ENCODE assay signal across 14 cellular contexts in genomic region chr12:65368071-65368470, GRCh38.
DNase-seq lines count a peak whose midpoint lies in the region; ATAC-seq and TF ChIP-seq lines count a peak whose summit lies in the region.
"Had no signal": no experiment of that assay in that cellular context is flagged by ENCODE, and none has a peak within 500 bp of the region (broad histone marks: within the 10 kb centered on the region; RNA-seq: fewer than 3 reads in every experiment).

No MANE protein-coding gene starts in this region.

- no peak overlapping the region for H3K9ac ChIP-seq in neural cell (ENCODE audit: low read length)

- H3K9me3 ChIP-seq in neural cell (ENCODE audit: low read length), result no peaks in the 10 kb centered on the region
- no peaks in the 10 kb centered on the region for H3K9me3 ChIP-seq in left ventricle myocardium inferior (replicated peaks)
- no peaks in the 10 kb centered on the region for H3K9me3 ChIP-seq in WERI-Rb-1 (ENCODE audit: severe bottlenecking)
- H3K9me3 ChIP-seq: HAP-1 had no signal

- peaks cover 12% of the 10 kb centered on the region for H3K4me1 ChIP-seq in left ventricle myocardium inferior
- H3K4me1 ChIP-seq: HAP-1 had no signal

- H3K4me2 ChIP-seq in neural cell (ENCODE audit: low read length), result peak overlapping the region; percentile 13

- H2AFZ ChIP-seq in neural cell (ENCODE audit: low read depth, low read length), result no peak overlapping the region

- H3K79me2 ChIP-seq in neural cell (replicated peaks; ENCODE audit: insufficient read depth, low read length), result no peaks in the 10 kb centered on the region

- no peak for TF ChIP-seq CTCF in fibroblast of villous mesenchyme (IDR thresholded peaks at IDR 0.05; ENCODE audit: insufficient read depth, low read depth, low read length)
- TF ChIP-seq CTCF in neural cell (IDR thresholded peaks at IDR 0.05; ENCODE audit: poor library complexity, severe bottlenecking), result no peak
- no peak for TF ChIP-seq CTCF in left ventricle myocardium inferior (IDR thresholded peaks at IDR 0.05; ENCODE audit: borderline replicate concordance)
- TF ChIP-seq CTCF in WERI-Rb-1 (IDR thresholded peaks at IDR 0.05; ENCODE audit: low read depth, low read length), result no peak

- H3K27me3 ChIP-seq in neural cell (ENCODE audit: insufficient read depth, low read depth, low read length), result no peaks in the 10 kb centered on the region
- no peaks in the 10 kb centered on the region for H3K27me3 ChIP-seq in left ventricle myocardium inferior (ENCODE audit: low read depth)
- no peaks in the 10 kb centered on the region for H3K27me3 ChIP-seq in WERI-Rb-1 (ENCODE audit: insufficient read depth, low read depth, severe bottlenecking)

- ATAC-seq in HG02610 (IDR thresholded peaks at IDR 0.05; ENCODE audit: unreplicated experiment), result no peak
- ATAC-seq: GM12878 had no signal

- peaks cover 2% of the 10 kb centered on the region for H3F3A ChIP-seq in neural cell (ENCODE audit: insufficient read depth, low read length, poor library complexity, severe bottlenecking)

- H3K36me3 ChIP-seq in neural cell (ENCODE audit: insufficient read depth, low read length) (no peaks in the 10 kb centered on the region), left ventricle myocardium inferior (peaks cover 4% of the 10 kb centered on the region), WERI-Rb-1 (no peaks in the 10 kb centered on the region)
- H3K36me3 ChIP-seq: HAP-1 had no signal

- no peaks in the 10 kb centered on the region for H3K9me2 ChIP-seq in neural cell (ENCODE audit: insufficient read depth, low read length)

- H4K20me1 ChIP-seq in neural cell (ENCODE audit: insufficient read depth), result no peaks in the 10 kb centered on the region

- DNase-seq in NCI-H82 (lab: John Stamatoyannopoulos, UW) (peak; percentile 14), NCI-H82 treated with DMSO at 0.1 percent for 48 hours (lab: John Stamatoyannopoulos, UW; ENCODE audit: unreplicated experiment) (no peak), fibroblast of villous mesenchyme (ENCODE audit: low read depth) (peak; percentile 64), left ventricle myocardium inferior (no peak), WERI-Rb-1 (no peak)
- DNase-seq: C1 segment of cervical spinal cord; CD4-positive, alpha-beta memory T cell; DMS79; HFFc6 had no signal

- H3K4me3 ChIP-seq in fibroblast of villous mesenchyme (ENCODE audit: low read depth, low read length) (no peak overlapping the region), neural cell (ENCODE audit: low read length) (no peak overlapping the region), left ventricle myocardium inferior (no peak overlapping the region), WERI-Rb-1 (ENCODE audit: low read depth, low read length) (no peak overlapping the region)
- H3K4me3 ChIP-seq: GM12878, HAP-1 had no signal

- TF ChIP-seq EP300 in neural cell (conservative IDR thresholded peaks at IDR 0.05; ENCODE audit: poor library complexity, severe bottlenecking), result peak; percentile 74

- no peak overlapping the region for H3K27ac ChIP-seq in neural cell (ENCODE audit: low read length)
- no peak overlapping the region for H3K27ac ChIP-seq in left ventricle myocardium inferior (replicated peaks)
- H3K27ac ChIP-seq in WERI-Rb-1, result no peak overlapping the region
- H3K27ac ChIP-seq: HL-60 had no signal

- intact Hi-C loops in left ventricle myocardium inferior (cut with micrococcal nuclease), result no loop called here

- TF ChIP-seq RAD21 in neural cell (conservative IDR thresholded peaks at IDR 0.05), result no peak

TF ChIP-seq in neural cell, 6 proteins besides CTCF, POLR2A, EP300 and RAD21:
- no peak for TF ChIP-seq SMC3 (conservative IDR thresholded peaks at IDR 0.05; ENCODE audit: poor library complexity)
- TF ChIP-seq POLR2AphosphoS5 (IDR thresholded peaks at IDR 0.05), result peak; percentile 74
- TF ChIP-seq EZH2 (IDR thresholded peaks at IDR 0.05; ENCODE audit: borderline replicate concordance, insufficient read depth, low read length, poor library complexity, severe bottlenecking), result no peak

Comparison
In these comparisons a context has a peak if more than half of its experiments do, and no peak if none do; other contexts are left out.
1. DNase-seq: peak in NCI-H82 (single experiment) and fibroblast of villous mesenchyme (single experiment); none in NCI-H82 treated with DMSO at 0.1 percent for 48 hours (single experiment), left ventricle myocardium inferior (single experiment) and WERI-Rb-1 (single experiment).